Comparison of ENCODE assay signal across 2 cellular contexts in genomic region chr3:157104521-157104920, GRCh38.
TF ChIP-seq lines count a peak whose summit lies in the region.

No MANE protein-coding gene starts in this region.

TF ChIP-seq in IMR-90, 13 proteins besides CTCF, POLR2A, EP300 and RAD21:
- TF ChIP-seq MAZ (IDR thresholded peaks at IDR 0.05; ENCODE audit: borderline replicate concordance, low read depth, low read length) (no peak), ELK1 (IDR thresholded peaks at IDR 0.05; ENCODE audit: borderline replicate concordance, low read depth, low read length) (no peak), FOS (IDR thresholded peaks at IDR 0.05; ENCODE audit: low read depth, low read length) (no peak), CEBPB (IDR thresholded peaks at IDR 0.05; ENCODE audit: low read depth, low read length) (peak; percentile 62)
TF ChIP-seq in IMR-90: peak in this region for 1.

TF ChIP-seq in GM12878, 131 proteins besides CTCF, POLR2A, EP300 and RAD21:
- TF ChIP-seq SREBF1 (IDR thresholded peaks at IDR 0.05; ENCODE audit: low read length) (no peak), NFXL1 (IDR thresholded peaks at IDR 0.05; ENCODE audit: borderline replicate concordance) (no peak), USF2 (IDR thresholded peaks at IDR 0.05; ENCODE audit: borderline replicate concordance, low read depth, low read length) (no peak), BCL11A (IDR thresholded peaks at IDR 0.05; ENCODE audit: low read depth, low read length) (no peak), BRCA1 (IDR thresholded peaks at IDR 0.05; ENCODE audit: low read depth, low read length) (no peak), ATF7 (IDR thresholded peaks at IDR 0.05; ENCODE audit: low read depth) (no peak), YBX1 (IDR thresholded peaks at IDR 0.05) (no peak), KLF5 (IDR thresholded peaks at IDR 0.05; ENCODE audit: partially characterized antibody) (no peak), PML (IDR thresholded peaks at IDR 0.05; ENCODE audit: low read length) (no peak), CBX5 (IDR thresholded peaks at IDR 0.05; ENCODE audit: low read depth) (no peak), RELB (IDR thresholded peaks at IDR 0.05; ENCODE audit: low read depth) (no peak), EGR1 (IDR thresholded peaks at IDR 0.05; ENCODE audit: borderline replicate concordance in 1 of 2, low read depth in 2 of 2, low read length in 2 of 2) (no peak), ATF3 (IDR thresholded peaks at IDR 0.05; ENCODE audit: borderline replicate concordance, extremely low read depth, low read depth, low read length) (no peak), TCF7 (IDR thresholded peaks at IDR 0.05; ENCODE audit: borderline replicate concordance) (no peak), MLLT1 (IDR thresholded peaks at IDR 0.05) (no peak), TCF3 (IDR thresholded peaks at IDR 0.05; ENCODE audit: borderline replicate concordance, insufficient read depth, low read depth, low read length) (no peak)
